Comparison of ENCODE assay signal across 18 cellular contexts in genomic region chr3:11653298-11654055, GRCh38. TPM values are rescaled to one million over a fixed set of nuclear protein-coding genes. Genes with fewer than 3 reads are reported as not detected.
DNase-seq lines count a peak whose midpoint lies in the region; ATAC-seq and TF ChIP-seq lines count a peak whose summit lies in the region.
"Had no signal": no experiment of that assay in that cellular context is flagged by ENCODE, and none has a peak within 500 bp of the region (broad histone marks: within the 10 kb centered on the region; RNA-seq: fewer than 3 reads in every experiment).

No MANE protein-coding gene starts in this region.

- H3K36me3 Mint-ChIP-seq in neural progenitor cell, result no peaks in the 10 kb centered on the region
- H3K36me3 Mint-ChIP-seq: activated naive CD4-positive, alpha-beta T cell treated with anti-CD3 and anti-CD28 coated beads, Interleukin-2, amount 50 U/mL, for 72 hours; CD8-positive, alpha-beta memory T cell had no signal

- no peak overlapping the region for H3K4me3 ChIP-seq in GM12864 (ENCODE audit: low read depth, low read length)
- no peak overlapping the region for H3K4me3 ChIP-seq in NB4 (ENCODE audit: low read depth, low read length)
- H3K4me3 ChIP-seq in epithelial cell of proximal tubule (ENCODE audit: low read depth, low read length), result no peak overlapping the region
- H3K4me3 ChIP-seq in neural progenitor cell, result no peak overlapping the region
- H3K4me3 ChIP-seq in MG63, result no peak overlapping the region
- H3K4me3 ChIP-seq: heart right ventricle, stomach, vagina had no signal

- H3K4me1 ChIP-seq in neural progenitor cell, result peaks cover 19% of the 10 kb centered on the region

- peaks cover 23% of the 10 kb centered on the region for H3K4me1 Mint-ChIP-seq in neural progenitor cell

- peaks cover 10% of the 10 kb centered on the region for H4K20me1 ChIP-seq in neural progenitor cell (ENCODE audit: low read depth)

- TF ChIP-seq CTCF in GM12864 (IDR thresholded peaks at IDR 0.05; ENCODE audit: low read depth, low read length, missing control alignments) (peak; percentile 20), NB4 (IDR thresholded peaks at IDR 0.05; ENCODE audit: low read depth, low read length) (peak; percentile 10), epithelial cell of proximal tubule (conservative IDR thresholded peaks at IDR 0.05; ENCODE audit: low read depth, low read length) (peak; percentile 18), neural progenitor cell (IDR thresholded peaks at IDR 0.05) (peak; percentile 35)

- no peak overlapping the region for H3K4me2 ChIP-seq in neural progenitor cell

- ATAC-seq in HG03460 (IDR thresholded peaks at IDR 0.05; ENCODE audit: unreplicated experiment) (no peak), left colon (no peak)
- ATAC-seq: activated naive CD4-positive, alpha-beta T cell treated with anti-CD3 and anti-CD28 coated beads, Interleukin-2, amount 50 U/mL, for 72 hours; heart right ventricle had no signal

- peaks cover 3% of the 10 kb centered on the region for H3K27me3 Mint-ChIP-seq in neural progenitor cell (ENCODE audit: insufficient read depth, low read depth)
- H3K27me3 Mint-ChIP-seq: CD8-positive, alpha-beta memory T cell had no signal

- no peaks in the 10 kb centered on the region for H3K36me3 ChIP-seq in neural progenitor cell
- no peaks in the 10 kb centered on the region for H3K36me3 ChIP-seq in MG63
- H3K36me3 ChIP-seq: heart right ventricle, stomach, vagina had no signal

- no peaks in the 10 kb centered on the region for H3K79me2 ChIP-seq in neural progenitor cell (ENCODE audit: low read depth)

- H3K27me3 ChIP-seq in neural progenitor cell (no peaks in the 10 kb centered on the region), MG63 (no peaks in the 10 kb centered on the region)
- H3K27me3 ChIP-seq: heart right ventricle, stomach, vagina had no signal

- no peak overlapping the region for H3K27ac ChIP-seq in neural progenitor cell
- H3K27ac ChIP-seq: epithelial cell of prostate, heart right ventricle, vagina had no signal

- H3F3A ChIP-seq in neural progenitor cell (ENCODE audit: low read depth), result peaks cover 4% of the 10 kb centered on the region

- H3K9ac ChIP-seq in neural progenitor cell, result no peak overlapping the region

- no peak overlapping the region for H3K4me3 Mint-ChIP-seq in neural progenitor cell
- H3K4me3 Mint-ChIP-seq: CD8-positive, alpha-beta memory T cell; nephron had no signal

- DNase-seq in GM12864 (ENCODE audit: low read depth), result no peak
- DNase-seq in NB4 (ENCODE audit: low read depth), result peak; percentile 16
- DNase-seq in epithelial cell of proximal tubule (ENCODE audit: low read depth), result no peak
- DNase-seq in neural progenitor cell (ENCODE audit: low spot score), result peak; percentile 40
- DNase-seq in MG63, result no peak
- DNase-seq in stimulated activated CD8-positive, alpha-beta memory T cell treated with anti-CD3 and anti-CD28 coated beads, Interleukin-4, amount 100 ng/mL, for 48 hours, result no peak
- DNase-seq in left colon, result no peak
- DNase-seq: activated T-cell treated with anti-CD3 and anti-CD28 coated beads for 4 hours; CD8-positive, alpha-beta memory T cell; heart right ventricle; mesenchymal stem cell; NCI-H1092 treated with DMSO at 0.1 percent for 48 hours; stomach had no signal

- H3K27ac Mint-ChIP-seq in neural progenitor cell, result no peak overlapping the region
- H3K27ac Mint-ChIP-seq: activated naive CD4-positive, alpha-beta T cell treated with anti-CD3 and anti-CD28 coated beads, Interleukin-2, amount 50 U/mL, for 72 hours; CD8-positive, alpha-beta memory T cell; nephron had no signal

- H3K9me3 ChIP-seq in neural progenitor cell (ENCODE audit: low read depth) (no peaks in the 10 kb centered on the region), MG63 (no peaks in the 10 kb centered on the region)
- H3K9me3 ChIP-seq: heart right ventricle, stomach, vagina had no signal

- no peaks in the 10 kb centered on the region for H3K9me3 Mint-ChIP-seq in neural progenitor cell
- H3K9me3 Mint-ChIP-seq: activated naive CD4-positive, alpha-beta T cell treated with anti-CD3 and anti-CD28 coated beads, Interleukin-2, amount 50 U/mL, for 72 hours; CD8-positive, alpha-beta memory T cell; nephron had no signal

- TF ChIP-seq POLR2A in NB4 (IDR thresholded peaks at IDR 0.05; ENCODE audit: extremely low read depth, insufficient read length), result no peak

- no peak overlapping the region for H2AFZ ChIP-seq in neural progenitor cell (replicated peaks)

- intact Hi-C loops in left colon (cut with DNase I, micrococcal nuclease), result loop anchor here in 1 of 2 donors (2.0 to 5.0 kb wide), 2 partner anchors 261 to 275 kb away; no protein-coding TSS in a partner anchor

RNA-seq across cellular contexts. Expression of gene VGLL4, which starts 9.8 kb away (rescaled TPM):
- total RNA-seq in epithelial cell of proximal tubule (25.2 and 52.4 TPM in 2 replicates), neural progenitor cell (ENCODE audit: low replicate concordance) (82.6 and 111 TPM in 2 replicates), left colon (10 to 100 TPM; 52.7 to 53.4 TPM)
- 21.1 and 42.2 TPM in 2 replicates for total RNA-seq in MG63 (2014; rRNA removed; shearing (Covaris generic); ENCODE audit: low replicate concordance)

Comparison
In these comparisons a context has a peak if more than half of its experiments do, and no peak if none do; other contexts are left out.
1. DNase-seq: peak in NB4 (single experiment) and neural progenitor cell (single experiment); none in GM12864 (single experiment), epithelial cell of proximal tubule (single experiment), MG63 (single experiment), stimulated activated CD8-positive, alpha-beta memory T cell treated with anti-CD3 and anti-CD28 coated beads, Interleukin-4, amount 100 ng/mL, for 48 hours (single experiment) and left colon (0 of 2).
2. Peak in every context shown above with its lines, with median percentiles within 50 percentile points of each other: CTCF ChIP-seq.